ENCODE assay signal across 1 cellular context in genomic region chr2:190862067-190862466, GRCh38.
A peak's percentile ranks its signal among the peaks of the same experiment; 100 is the strongest.
TF ChIP-seq lines count a peak whose summit lies in the region.

No MANE protein-coding gene starts in this region.

TF ChIP-seq in HEK293, 187 proteins besides CTCF, POLR2A, EP300 and RAD21:
- TF ChIP-seq SETDB1 (IDR thresholded peaks at IDR 0.05; ENCODE audit: insufficient read length, low read length) (peak; percentile 50), OVOL3 (tag by site-specific recombination; IDR thresholded peaks at IDR 0.05) (no peak)
- TF ChIP-seq, protein P1, sequence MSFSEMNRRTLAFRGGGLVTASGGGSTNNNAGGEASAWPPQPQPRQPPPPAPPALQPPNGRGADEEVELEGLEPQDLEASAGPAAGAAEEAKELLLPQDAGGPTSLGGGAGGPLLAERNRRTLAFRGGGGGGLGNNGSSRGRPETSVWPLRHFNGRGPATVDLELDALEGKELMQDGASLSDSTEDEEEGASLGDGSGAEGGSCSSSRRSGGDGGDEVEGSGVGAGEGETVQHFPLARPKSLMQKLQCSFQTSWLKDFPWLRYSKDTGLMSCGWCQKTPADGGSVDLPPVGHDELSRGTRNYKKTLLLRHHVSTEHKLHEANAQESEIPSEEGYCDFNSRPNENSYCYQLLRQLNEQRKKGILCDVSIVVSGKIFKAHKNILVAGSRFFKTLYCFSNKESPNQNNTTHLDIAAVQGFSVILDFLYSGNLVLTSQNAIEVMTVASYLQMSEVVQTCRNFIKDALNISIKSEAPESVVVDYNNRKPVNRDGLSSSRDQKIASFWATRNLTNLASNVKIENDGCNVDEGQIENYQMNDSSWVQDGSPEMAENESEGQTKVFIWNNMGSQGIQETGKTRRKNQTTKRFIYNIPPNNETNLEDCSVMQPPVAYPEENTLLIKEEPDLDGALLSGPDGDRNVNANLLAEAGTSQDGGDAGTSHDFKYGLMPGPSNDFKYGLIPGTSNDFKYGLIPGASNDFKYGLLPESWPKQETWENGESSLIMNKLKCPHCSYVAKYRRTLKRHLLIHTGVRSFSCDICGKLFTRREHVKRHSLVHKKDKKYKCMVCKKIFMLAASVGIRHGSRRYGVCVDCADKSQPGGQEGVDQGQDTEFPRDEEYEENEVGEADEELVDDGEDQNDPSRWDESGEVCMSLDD (tag by site-specific recombination; IDR thresholded peaks at IDR 0.05), result no peak
